Comparison of ENCODE assay signal across 30 cellular contexts in genomic region chr1:53460211-53460634, GRCh38. TPM values are rescaled to one million over a fixed set of nuclear protein-coding genes. Genes with fewer than 3 reads are reported as not detected.
"Had no signal": no experiment of that assay in that cellular context is flagged by ENCODE, and none has a peak within 500 bp of the region (broad histone marks: within the 10 kb centered on the region; RNA-seq: fewer than 3 reads in every experiment).

No MANE protein-coding gene starts in this region.

- H3K27me3 ChIP-seq: right atrium auricular region, upper lobe of left lung had no signal

- ATAC-seq: gastrocnemius medialis; left ventricle myocardium superior; naive thymus-derived CD4-positive, alpha-beta T cell; sciatic nerve; stimulated activated naive CD8-positive, alpha-beta T cell treated with anti-CD3 and anti-CD28 coated beads, Interleukin-15, Interleukin-2, amounts not matched to agents 100 U/mL and 50 U/mL, for 24 hours had no signal

- H3K36me3 ChIP-seq: gastrocnemius medialis, prostate gland, right atrium auricular region, thoracic aorta, tibial nerve, upper lobe of left lung had no signal

- H3K4me3 Mint-ChIP-seq: memory B cell; naive thymus-derived CD4-positive, alpha-beta T cell; stimulated activated memory B cell treated with anti-CD40 and anti-IgM and Interleukin-4, amounts not matched to agents 10 μg/mL and 1 μg/mL and 100 μg/mL, for 72 hours had no signal

- H3K9me3 ChIP-seq: gastrocnemius medialis, prostate gland, right atrium auricular region, thoracic aorta, tibial nerve, upper lobe of left lung had no signal

- H3K27me3 Mint-ChIP-seq: stimulated activated memory B cell treated with anti-CD40 and anti-IgM and Interleukin-4, amounts not matched to agents 10 μg/mL and 1 μg/mL and 100 μg/mL, for 72 hours had no signal

- H3K4me1 Mint-ChIP-seq: memory B cell; naive thymus-derived CD4-positive, alpha-beta T cell; stimulated activated memory B cell treated with anti-CD40 and anti-IgM and Interleukin-4, amounts not matched to agents 10 μg/mL and 1 μg/mL and 100 μg/mL, for 72 hours had no signal

- H3K9me3 Mint-ChIP-seq: naive thymus-derived CD4-positive, alpha-beta T cell; stimulated activated memory B cell treated with anti-CD40 and anti-IgM and Interleukin-4, amounts not matched to agents 10 μg/mL and 1 μg/mL and 100 μg/mL, for 72 hours had no signal

- H3K27ac Mint-ChIP-seq: memory B cell; naive thymus-derived CD4-positive, alpha-beta T cell; stimulated activated memory B cell treated with anti-CD40 and anti-IgM and Interleukin-4, amounts not matched to agents 10 μg/mL and 1 μg/mL and 100 μg/mL, for 72 hours had no signal

- DNase-seq: cerebellar nuclear complex; dorsolateral prefrontal cortex; effector CD4-positive, alpha-beta T cell; foreskin fibroblast; gastrocnemius medialis; left ventricle myocardium superior; midbrain; naive thymus-derived CD4-positive, alpha-beta T cell; stimulated activated CD4-positive, alpha-beta T cell treated with anti-CD3 and anti-CD28 coated beads, Interleukin-2, amount 100 ng/mL, for 24 hours; stimulated activated CD4-positive, alpha-beta T cell treated with anti-CD3 and anti-CD28 coated beads, Interleukin-4, amount 100 ng/mL, for 24 hours; stimulated activated naive CD8-positive, alpha-beta T cell treated with anti-CD3 and anti-CD28 coated beads, Interleukin-15, Interleukin-2, amounts not matched to agents 100 U/mL and 50 U/mL, for 24 hours; substantia nigra had no signal

- H3K27ac ChIP-seq: dorsolateral prefrontal cortex, epithelial cell of prostate, gastrocnemius medialis, parathyroid adenoma, prostate gland, right atrium auricular region, thoracic aorta, tibial nerve, upper lobe of left lung had no signal

- H3K36me3 Mint-ChIP-seq: memory B cell; naive thymus-derived CD4-positive, alpha-beta T cell; stimulated activated memory B cell treated with anti-CD40 and anti-IgM and Interleukin-4, amounts not matched to agents 10 μg/mL and 1 μg/mL and 100 μg/mL, for 72 hours had no signal

- H3K4me3 ChIP-seq: dorsolateral prefrontal cortex, gastrocnemius medialis, lung, prostate gland, right atrium auricular region, smooth muscle cell, thoracic aorta, tibial nerve, upper lobe of left lung had no signal

- H3K4me1 ChIP-seq: gastrocnemius medialis, parathyroid adenoma, prostate gland, right atrium auricular region, tibial nerve, upper lobe of left lung had no signal

RNA-seq across cellular contexts. Expression of gene DMRTB1, which starts 1.0 kb away (rescaled TPM):
- total RNA-seq: esophagus mucosa; gastrocnemius medialis; glomerular endothelial cell; left ventricle myocardium superior; lung; mucosa of gallbladder; naive thymus-derived CD4-positive, alpha-beta T cell; osteoblast; right atrium auricular region; sciatic nerve; smooth muscle cell; thoracic aorta; tibial nerve; upper lobe of left lung had no signal
- polyA plus RNA-seq: keratinocyte; lung; naive thymus-derived CD4-positive, alpha-beta T cell; neural cell; smooth muscle cell had no signal
